In genomic region chr11:116732740-116733385, GRCh38 we compare ENCODE assay signal across 8 cellular contexts. TPM values are rescaled to one million over a fixed set of nuclear protein-coding genes. Genes with fewer than 3 reads are reported as not detected.
DNase-seq lines count a peak whose midpoint lies in the region; ATAC-seq and TF ChIP-seq lines count a peak whose summit lies in the region.

No MANE protein-coding gene starts in this region.

- H3K27me3 ChIP-seq in lung (ENCODE audit: control insufficient read depth, insufficient read depth), result no peaks in the 10 kb centered on the region

- no peak overlapping the region for H3K4me3 ChIP-seq in lung

- H3K27ac ChIP-seq in lung (ENCODE audit: low read depth in 1 of 2, low read length in 1 of 2), result no peak overlapping the region

- H3K9me3 ChIP-seq in lung (ENCODE audit: control insufficient read depth in 2 of 2, insufficient read depth in 1 of 2, low read length in 1 of 2), result no peaks in the 10 kb centered on the region

- peak; percentile 50 for DNase-seq in activated gamma-delta T cell treated with Interleukin-2 at 50 U/mL for 16 hours
- no peak for DNase-seq in activated gamma-delta T cell (lab: John Stamatoyannopoulos, UW)
- DNase-seq in NCI-H345 (lab: John Stamatoyannopoulos, UW), result peak; percentile 60
- peak; percentile 58 for DNase-seq in activated CD4-positive, alpha-beta T cell treated with anti-CD3 and anti-CD28 coated beads, Interleukin-2, amount 50 U/mL, for 1 hour
- peak; percentile 21 to 59 for DNase-seq in dermis microvascular lymphatic vessel endothelial cell (ENCODE audit: low read depth in 2 of 2)
- peak; percentile 55 for DNase-seq in lung (ENCODE audit: low spot score)
- DNase-seq in stimulated activated CD8-positive, alpha-beta memory T cell treated with anti-CD3 and anti-CD28 coated beads, Interleukin-15, amount 100 ng/mL, for 24 hours (ENCODE audit: low read depth), result peak; percentile 11

- H3K36me3 ChIP-seq in lung (ENCODE audit: control insufficient read depth in 2 of 2, insufficient read depth in 2 of 2, low read length in 2 of 2), result no peaks in the 10 kb centered on the region

- TF ChIP-seq CTCF in lung (IDR thresholded peaks at IDR 0.05; ENCODE audit: control extremely low read depth, extremely low read depth), result peak; percentile 61

- no peaks in the 10 kb centered on the region for H3K4me1 ChIP-seq in lung (ENCODE audit: control insufficient read depth in 2 of 2, insufficient read depth in 2 of 2, low read length in 2 of 2)

- 31 to 34% methylated on average over 18 of the region's 18 CpGs for WGBS in lung, 2 donors

- ATAC-seq in HG02973 (IDR thresholded peaks at IDR 0.05; ENCODE audit: unreplicated experiment), result peak; percentile 68
- peak; percentile 91 for ATAC-seq in lung (ENCODE audit: insufficient read depth, low FRiP score)

RNA-seq across cellular contexts. Expression of gene BUD13, which starts 39.9 kb away (rescaled TPM):
- 11.3 and 12.8 TPM in 2 replicates for total RNA-seq in dermis microvascular lymphatic vessel endothelial cell
- total RNA-seq in lung, result 10 to 100 TPM; 12.8 to 14.9 TPM
- 10 to 100 TPM; 10.0 to 13.9 TPM for polyA plus RNA-seq in lung

RNA-seq across cellular contexts. Expression of gene ZPR1, which starts 55.0 kb away (rescaled TPM):
- total RNA-seq in dermis microvascular lymphatic vessel endothelial cell (19.0 and 24.4 TPM in 2 replicates), lung (10 to 100 TPM; 33.3 to 50.9 TPM)
- polyA plus RNA-seq in lung, result 10 to 100 TPM; 19.4 to 35.8 TPM

RNA-seq across cellular contexts. Expression of gene APOA5, which starts 58.8 kb away (rescaled TPM):
- total RNA-seq in dermis microvascular lymphatic vessel endothelial cell, result not detected in 2 replicates
- total RNA-seq in lung, result under 1 TPM in 1 of 2 donors, not detected in 1; 0.77 TPM
- under 1 TPM; 0.22 to 0.31 TPM for polyA plus RNA-seq in lung
